Comparison of ENCODE assay signal across 8 cellular contexts in genomic region chr4:169115897-169116254, GRCh38.
A peak's percentile ranks its signal among the peaks of the same experiment; 100 is the strongest.
DNase-seq lines count a peak whose midpoint lies in the region; ATAC-seq, FAIRE-seq and TF ChIP-seq lines count a peak whose summit lies in the region.

No MANE protein-coding gene starts in this region.

- CTCF ChIA-PET in RWPE1 (lab: Yijun Ruan, JAX): interaction anchor here (0.6 to 1.0 kb wide), 4 partner anchors 46 to 464 kb away, joined by 3 read pairs; no protein-coding TSS in a partner anchor

- FAIRE-seq in GM12892 (lab: Jason Lieb, UNC): no peak

- H3K27ac Mint-ChIP-seq in activated naive CD4-positive, alpha-beta T cell treated with anti-CD3 and anti-CD28 coated beads, Interleukin-2, amount 50 U/mL, for 24 hours: peak overlapping the region; percentile 31
- no peak overlapping the region for H3K27ac Mint-ChIP-seq in natural killer cell

- H3K9me3 ChIP-seq in suprapubic skin: no peaks in the 10 kb centered on the region

- POLR2A ChIA-PET in RWPE1 (lab: Yijun Ruan, JAX; ENCODE audit: low non-redundant PET): interaction anchor here (0.7 kb wide), 1 partner anchor 154 kb away, joined by 3 read pairs; no protein-coding TSS in a partner anchor

- H3K27me3 ChIP-seq in suprapubic skin: no peaks in the 10 kb centered on the region

- H3K4me3 Mint-ChIP-seq in activated naive CD4-positive, alpha-beta T cell treated with anti-CD3 and anti-CD28 coated beads, Interleukin-2, amount 50 U/mL, for 24 hours: no peak overlapping the region
- H3K4me3 Mint-ChIP-seq in natural killer cell: no peak overlapping the region

- peaks cover 55% of the 10 kb centered on the region for H3K36me3 ChIP-seq in suprapubic skin

- no peak overlapping the region for H3K4me3 ChIP-seq in suprapubic skin

- ATAC-seq in natural killer cell (no peak), HG03342 (IDR thresholded peaks at IDR 0.05; ENCODE audit: unreplicated experiment) (no peak)

- DNase-seq in activated naive CD4-positive, alpha-beta T cell treated with Interleukin-2 at 50 U/mL for 16 hours: no peak
- DNase-seq in RWPE1 (ENCODE audit: low spot score): peak; percentile 91
- peak; percentile 67 for DNase-seq in foreskin melanocyte
- no peak for DNase-seq in suprapubic skin (ENCODE audit: low spot score in 2 of 2)
- no peak for DNase-seq in GM12892 (ENCODE audit: insufficient read length)
- DNase-seq in natural killer cell: no peak

- H3K9me3 Mint-ChIP-seq in activated naive CD4-positive, alpha-beta T cell treated with anti-CD3 and anti-CD28 coated beads, Interleukin-2, amount 50 U/mL, for 24 hours: no peaks in the 10 kb centered on the region
- H3K9me3 Mint-ChIP-seq in natural killer cell: no peaks in the 10 kb centered on the region

- intact Hi-C loops in natural killer cell (cut with micrococcal nuclease): no loop called here

- TF ChIP-seq EP300 in suprapubic skin (IDR thresholded peaks at IDR 0.05): no peak

- TF ChIP-seq CTCF in RWPE1 (conservative IDR thresholded peaks at IDR 0.05; ENCODE audit: low read depth): no peak
- TF ChIP-seq CTCF in suprapubic skin (IDR thresholded peaks at IDR 0.05): no peak
- TF ChIP-seq CTCF in natural killer cell (IDR thresholded peaks at IDR 0.05): no peak

- no peak for TF ChIP-seq POLR2A in suprapubic skin (IDR thresholded peaks at IDR 0.05)
- no peak for TF ChIP-seq POLR2A in GM12892 (IDR thresholded peaks at IDR 0.05; ENCODE audit: low read depth, low read length)

- WGBS in suprapubic skin: 43% methylated on average over 4 of the region's 4 CpGs

- H3K27ac ChIP-seq in RWPE1 (peak overlapping the region; percentile 69), suprapubic skin (peak overlapping the region; percentile 56)

- no peaks in the 10 kb centered on the region for H3K36me3 Mint-ChIP-seq in activated naive CD4-positive, alpha-beta T cell treated with anti-CD3 and anti-CD28 coated beads, Interleukin-2, amount 50 U/mL, for 24 hours
- H3K36me3 Mint-ChIP-seq in natural killer cell: no peaks in the 10 kb centered on the region

- no peaks in the 10 kb centered on the region for H3K4me1 ChIP-seq in suprapubic skin

- H3K27me3 Mint-ChIP-seq in activated naive CD4-positive, alpha-beta T cell treated with anti-CD3 and anti-CD28 coated beads, Interleukin-2, amount 50 U/mL, for 24 hours: peaks cover 5% of the 10 kb centered on the region
- no peaks in the 10 kb centered on the region for H3K27me3 Mint-ChIP-seq in natural killer cell (ENCODE audit: low read depth in 2 of 2)

- no peaks in the 10 kb centered on the region for H3K4me1 Mint-ChIP-seq in activated naive CD4-positive, alpha-beta T cell treated with anti-CD3 and anti-CD28 coated beads, Interleukin-2, amount 50 U/mL, for 24 hours
- no peaks in the 10 kb centered on the region for H3K4me1 Mint-ChIP-seq in natural killer cell

Comparison
In these comparisons a context has a peak if more than half of its experiments do, and no peak if none do; other contexts are left out.
1. DNase-seq: peak in RWPE1 (single experiment) and foreskin melanocyte (single experiment); none in activated naive CD4-positive, alpha-beta T cell treated with Interleukin-2 at 50 U/mL for 16 hours (single experiment), suprapubic skin (0 of 2), GM12892 (single experiment) and natural killer cell (single experiment).